1 cellular context compared by ENCODE assay signal in the genomic region with DNA sequence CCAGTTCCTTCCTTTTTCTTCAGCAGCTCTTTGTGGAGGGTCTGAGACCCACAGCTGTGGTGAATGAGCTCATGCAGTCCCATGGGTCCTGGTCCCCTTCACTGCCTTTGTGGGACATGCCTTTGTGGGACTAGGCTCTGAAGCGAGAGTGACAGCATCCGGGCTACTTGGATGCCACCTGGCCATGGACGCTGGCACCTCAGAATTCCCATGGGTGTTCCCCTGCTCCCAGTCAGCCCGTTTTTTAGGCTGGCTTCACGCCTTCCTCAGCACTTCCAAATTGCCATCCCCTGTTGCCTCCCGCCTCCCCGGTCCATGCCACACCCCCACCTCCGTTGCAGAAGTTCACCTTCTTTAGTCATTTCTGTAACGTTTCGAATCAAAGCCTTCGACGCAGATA.
TF ChIP-seq lines count a peak whose summit lies in the region.

No MANE protein-coding gene starts in this region.

TF ChIP-seq in SK-N-SH treated with all-trans-retinoic acid at 6 μM for 48 hours, 23 proteins besides CTCF, POLR2A, EP300 and RAD21 (continued from another document):
- TF ChIP-seq, protein P1, sequence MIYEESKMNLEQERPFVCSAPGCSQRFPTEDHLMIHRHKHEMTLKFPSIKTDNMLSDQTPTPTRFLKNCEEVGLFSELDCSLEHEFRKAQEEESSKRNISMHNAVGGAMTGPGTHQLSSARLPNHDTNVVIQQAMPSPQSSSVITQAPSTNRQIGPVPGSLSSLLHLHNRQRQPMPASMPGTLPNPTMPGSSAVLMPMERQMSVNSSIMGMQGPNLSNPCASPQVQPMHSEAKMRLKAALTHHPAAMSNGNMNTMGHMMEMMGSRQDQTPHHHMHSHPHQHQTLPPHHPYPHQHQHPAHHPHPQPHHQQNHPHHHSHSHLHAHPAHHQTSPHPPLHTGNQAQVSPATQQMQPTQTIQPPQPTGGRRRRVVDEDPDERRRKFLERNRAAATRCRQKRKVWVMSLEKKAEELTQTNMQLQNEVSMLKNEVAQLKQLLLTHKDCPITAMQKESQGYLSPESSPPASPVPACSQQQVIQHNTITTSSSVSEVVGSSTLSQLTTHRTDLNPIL (CRISPR knock-in tag; IDR thresholded peaks at IDR 0.05; ENCODE audit: low read depth): no peak
- no peak for TF ChIP-seq SNAI2 (CRISPR knock-in tag; IDR thresholded peaks at IDR 0.05)
TF ChIP-seq in SK-N-SH treated with all-trans-retinoic acid at 6 μM for 48 hours: peak in this region for 0.
